In the genomic region with DNA sequence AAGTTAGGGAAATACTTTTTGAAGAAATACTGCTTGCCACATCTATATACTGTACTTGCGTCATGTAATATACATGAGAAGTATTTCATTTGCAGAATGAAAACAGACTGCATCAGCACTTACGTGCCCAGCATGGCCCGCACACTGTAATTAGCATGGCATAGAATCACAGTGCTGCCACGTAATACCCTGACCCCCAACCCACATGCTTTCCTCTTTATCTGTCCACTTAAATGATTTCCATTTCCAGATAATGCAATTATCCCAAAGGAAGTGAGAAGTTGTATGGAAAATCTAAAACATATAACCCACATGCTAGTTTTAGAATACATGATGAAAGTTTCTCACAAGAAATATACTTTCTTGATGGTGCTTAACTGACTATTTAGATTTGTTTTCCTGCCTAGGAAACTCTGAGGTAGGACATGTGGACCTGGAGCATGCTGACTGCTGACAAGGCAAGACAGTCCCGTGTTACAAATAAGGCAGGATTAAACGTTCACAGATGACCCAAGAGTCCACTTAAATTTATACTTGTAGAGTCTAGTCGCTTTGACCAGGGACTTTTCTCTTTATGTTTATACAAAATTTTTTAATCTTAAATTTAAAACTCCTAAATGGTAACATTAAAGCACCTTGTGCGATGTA, we compare ENCODE assay signal across 28 cellular contexts. TPM values are rescaled to one million over a fixed set of nuclear protein-coding genes. Genes with fewer than 3 reads are reported as not detected.
DNase-seq lines count a peak whose midpoint lies in the region; ATAC-seq, FAIRE-seq and TF ChIP-seq lines count a peak whose summit lies in the region.
"Had no signal": no experiment of that assay in that cellular context is flagged by ENCODE, and none has a peak within 500 bp of the region (broad histone marks: within the 10 kb centered on the region; RNA-seq: fewer than 3 reads in every experiment).

No MANE protein-coding gene starts in this region.

- intact Hi-C loops in activated B cell treated with CpG ODN at 0.5 μM for 24 hours (cut with micrococcal nuclease) = no loop called here

- H2BK15ac ChIP-seq in neuronal stem cell (ENCODE audit: low read length) = no peak overlapping the region

- no peak overlapping the region for H3K4me3 ChIP-seq in BLaER1 treated with 17β-estradiol and CSF1 and Interleukin-3, amounts not matched to agents 10 nM and 100 nM
- no peak overlapping the region for H3K4me3 ChIP-seq in neuronal stem cell (ENCODE audit: low read length in 2 of 2)
- H3K4me3 ChIP-seq: body of pancreas, heart right ventricle, prostate gland, SJSA1, tibial nerve had no signal

- no peak overlapping the region for H2AFZ ChIP-seq in neuronal stem cell (ENCODE audit: low read length)

- TF ChIP-seq POLR2A in erythroblast (IDR thresholded peaks at IDR 0.05; ENCODE audit: low read length) = no peak

- H3K27me3 Mint-ChIP-seq in activated B cell treated with CpG ODN at 0.5 μM for 24 hours = no peaks in the 10 kb centered on the region
- H3K27me3 Mint-ChIP-seq in progenitor cell of endocrine pancreas = no peaks in the 10 kb centered on the region

- H2BK12ac ChIP-seq in neuronal stem cell (ENCODE audit: low read length) = no peak overlapping the region

- H3K27ac ChIP-seq in BLaER1 treated with 17β-estradiol and CSF1 and Interleukin-3, amounts not matched to agents 10 nM and 100 nM = 0 out of 22 replicates have a peak overlapping the region, but pooled peaks of 1 of the 11 experiments have one; percentile 3
- H3K27ac ChIP-seq in neuronal stem cell (replicated peaks; ENCODE audit: low read length) = no peak overlapping the region
- H3K27ac ChIP-seq: body of pancreas, C4-2B, heart right ventricle, KMS-11, prostate gland, RWPE1, SJSA1, tibial nerve had no signal

- H3K23ac ChIP-seq in neuronal stem cell (ENCODE audit: low read depth, low read length, poor library complexity) = no peak overlapping the region

- no peak overlapping the region for H3K9ac ChIP-seq in BLaER1 treated with 17β-estradiol and CSF1 and Interleukin-3, amounts not matched to agents 10 nM and 100 nM
- H3K9ac ChIP-seq in neuronal stem cell (ENCODE audit: low read depth, low read length, poor library complexity) = no peak overlapping the region
- H3K9ac ChIP-seq: KMS-11 had no signal

- peaks cover 19 to 54% (median 37%) of the 10 kb centered on the region in 10 experiments for H3K4me1 ChIP-seq in BLaER1 treated with 17β-estradiol and CSF1 and Interleukin-3, amounts not matched to agents 10 nM and 100 nM
- peaks cover 2 to 7% of the 10 kb centered on the region in 2 donors for H3K4me1 ChIP-seq in neuronal stem cell (ENCODE audit: control insufficient read depth in 2 of 2, insufficient read depth in 1 of 2, low read depth in 1 of 2, low read length in 2 of 2)
- H3K4me1 ChIP-seq: prostate gland had no signal

- peak; percentile 24 for FAIRE-seq in GM18507 (lab: Jason Lieb, UNC)
- FAIRE-seq: H1, keratinocyte had no signal

- H3K4me3 Mint-ChIP-seq in activated B cell treated with CpG ODN at 0.5 μM for 24 hours (peak overlapping the region; percentile 38), progenitor cell of endocrine pancreas (ENCODE audit: low read depth) (no peak overlapping the region)
- H3K4me3 Mint-ChIP-seq: activated T-cell treated with anti-CD3 and anti-CD28 coated beads, Interleukin-2, amount 50 U/mL, for 72 hours; mesothelial cell of epicardium had no signal

- peaks cover 29% of the 10 kb centered on the region for H3K36me3 Mint-ChIP-seq in activated B cell treated with CpG ODN at 0.5 μM for 24 hours (ENCODE audit: low read depth)
- H3K36me3 Mint-ChIP-seq in progenitor cell of endocrine pancreas (ENCODE audit: insufficient read depth) = peaks cover 9% of the 10 kb centered on the region

- no peak overlapping the region for H3K14ac ChIP-seq in neuronal stem cell (ENCODE audit: low read length)

- no peaks in the 10 kb centered on the region for H3K79me1 ChIP-seq in neuronal stem cell (ENCODE audit: low read depth, low read length)

- no peak overlapping the region for H3K4ac ChIP-seq in neuronal stem cell (ENCODE audit: low read length)

- peaks cover 0 to 30% (median 14%) of the 10 kb centered on the region in 11 experiments; a peak in 12 of 22 replicates for H3K36me3 ChIP-seq in BLaER1 treated with 17β-estradiol and CSF1 and Interleukin-3, amounts not matched to agents 10 nM and 100 nM
- H3K36me3 ChIP-seq in neuronal stem cell (replicated peaks in 1 of 2; ENCODE audit: control insufficient read depth in 2 of 2, insufficient read depth in 2 of 2, low read length in 2 of 2) = peaks cover 2 to 40% of the 10 kb centered on the region in 2 donors
- H3K36me3 ChIP-seq: heart right ventricle, prostate gland, tibial nerve had no signal

- H3K27me3 ChIP-seq in BLaER1 treated with 17β-estradiol and CSF1 and Interleukin-3, amounts not matched to agents 10 nM and 100 nM = no peaks in the 10 kb centered on the region
- H3K27me3 ChIP-seq in neuronal stem cell (ENCODE audit: control insufficient read depth in 3 of 3, insufficient read depth in 3 of 3, low read depth in 1 of 3, low read length in 3 of 3) = no peaks in the 10 kb centered on the region
- H3K27me3 ChIP-seq: body of pancreas, heart right ventricle, SJSA1, tibial nerve had no signal

- peak overlapping the region in 10 of 11 experiments; percentile 3 to 50 (median 30); a peak in 11 of 22 replicates for H3K4me2 ChIP-seq in BLaER1 treated with 17β-estradiol and CSF1 and Interleukin-3, amounts not matched to agents 10 nM and 100 nM
- H3K4me2 ChIP-seq in neuronal stem cell (ENCODE audit: insufficient read depth, low read length, poor library complexity, severe bottlenecking) = no peak overlapping the region
- H3K4me2 ChIP-seq: KMS-11 had no signal

- no peak overlapping the region for H2AK5ac ChIP-seq in neuronal stem cell (ENCODE audit: low read depth, low read length)

- H4K8ac ChIP-seq in neuronal stem cell (ENCODE audit: low read depth, low read length) = no peak overlapping the region

- CTCF ChIA-PET in activated B cell treated with CpG ODN at 0.5 μM for 24 hours (lab: Charles Lee) = no interaction called here

- H3K4me1 Mint-ChIP-seq in activated B cell treated with CpG ODN at 0.5 μM for 24 hours (peaks cover 86% of the 10 kb centered on the region), progenitor cell of endocrine pancreas (ENCODE audit: low read depth) (peaks cover 32% of the 10 kb centered on the region)

- no peak overlapping the region for H4K91ac ChIP-seq in neuronal stem cell (ENCODE audit: low read depth, low read length, poor library complexity)

- TF ChIP-seq CTCF in activated B cell treated with CpG ODN at 0.5 μM for 24 hours (IDR thresholded peaks at IDR 0.05) (no peak), progenitor cell of endocrine pancreas (IDR thresholded peaks at IDR 0.05; ENCODE audit: unreplicated experiment) (no peak)

- H3K9me3 ChIP-seq in BLaER1 treated with 17β-estradiol and CSF1 and Interleukin-3, amounts not matched to agents 10 nM and 100 nM (replicated peaks in 1 of 11) = peaks cover 0 to 24% (median 10%) of the 10 kb centered on the region in 11 experiments; a peak in 12 of 22 replicates
- peaks cover 0 to 5% of the 10 kb centered on the region in 2 donors for H3K9me3 ChIP-seq in neuronal stem cell (replicated peaks in 1 of 2; ENCODE audit: control insufficient read depth in 2 of 2, insufficient read depth in 1 of 2, low read depth in 1 of 2, low read length in 2 of 2)
- H3K9me3 ChIP-seq: body of pancreas, heart right ventricle, prostate gland, SJSA1, tibial nerve had no signal

- H3K18ac ChIP-seq in neuronal stem cell (ENCODE audit: low read length) = no peak overlapping the region

- no CpG with 5 or more reads among the region's 8 CpGs for WGBS in neuronal stem cell (ENCODE audit: extremely low coverage in 2 of 2, insufficient read length in 2 of 2, insufficient replicate concordance in 1 of 2), 2 donors

- ATAC-seq in activated B cell treated with CpG ODN at 0.5 μM for 24 hours (ENCODE audit: low read depth) (no peak), HG03196 (IDR thresholded peaks at IDR 0.05; ENCODE audit: unreplicated experiment) (no peak)
- ATAC-seq: activated T-cell treated with anti-CD3 and anti-CD28 coated beads, Interleukin-2, amount 50 U/mL, for 72 hours; body of pancreas; heart right ventricle had no signal

- no peak overlapping the region for H2BK120ac ChIP-seq in neuronal stem cell (ENCODE audit: low read depth, low read length)

- H4K20me1 ChIP-seq in BLaER1 treated with 17β-estradiol and CSF1 and Interleukin-3, amounts not matched to agents 10 nM and 100 nM = peaks cover 0 to 36% (median 11%) of the 10 kb centered on the region in 11 experiments; a peak in 10 of 22 replicates

- POLR2A ChIA-PET in activated B cell treated with CpG ODN at 0.5 μM for 24 hours (lab: Charles Lee) = interaction anchor here (0.6 to 1.0 kb wide), 2 partner anchors 10 to 26 kb away, joined by 6 to 9 read pairs; no protein-coding TSS in a partner anchor

- H3K27ac Mint-ChIP-seq in activated B cell treated with CpG ODN at 0.5 μM for 24 hours = peak overlapping the region; percentile 76
- peak overlapping the region; percentile 42 for H3K27ac Mint-ChIP-seq in progenitor cell of endocrine pancreas
- H3K27ac Mint-ChIP-seq: activated T-cell treated with anti-CD3 and anti-CD28 coated beads, Interleukin-2, amount 50 U/mL, for 72 hours; mesothelial cell of epicardium had no signal

- H3K9me3 Mint-ChIP-seq in activated B cell treated with CpG ODN at 0.5 μM for 24 hours = no peaks in the 10 kb centered on the region
- H3K9me3 Mint-ChIP-seq in progenitor cell of endocrine pancreas (ENCODE audit: low read depth) = no peaks in the 10 kb centered on the region
- H3K9me3 Mint-ChIP-seq: activated T-cell treated with anti-CD3 and anti-CD28 coated beads, Interleukin-2, amount 50 U/mL, for 72 hours; mesothelial cell of epicardium had no signal

- no peak overlapping the region for H2BK5ac ChIP-seq in neuronal stem cell (ENCODE audit: low read length)

- DNase-seq in GM18507 (ENCODE audit: extremely low spot score, insufficient read length, low read depth) (no peak), activated B cell treated with CpG ODN at 0.5 μM for 24 hours (no peak), progenitor cell of endocrine pancreas (ENCODE audit: low spot score, unreplicated experiment) (no peak), neuronal stem cell (ENCODE audit: low spot score) (no peak), erythroblast (lab: John Stamatoyannopoulos, UW) (no peak)
- DNase-seq: activated CD4-positive, alpha-beta T cell treated with anti-CD3 and anti-CD28 coated beads, Interleukin-2, amount 50 U/mL, for 4 hours; activated naive CD4-positive, alpha-beta T cell; activated T-cell treated with anti-CD3 and anti-CD28 coated beads, Interleukin-2, amount 50 U/mL, for 72 hours; body of pancreas; cerebellar nuclear complex; foreskin melanocyte; heart right ventricle; NCI-H1436; NCI-H2081; NCI-H748 treated with DMSO at 0.1 percent for 48 hours; nucleus accumbens; stimulated activated CD4-positive, alpha-beta T cell treated with anti-CD3 and anti-CD28 coated beads, Interleukin-4, amount 100 ng/mL, for 24 hours had no signal

RNA-seq across cellular contexts. Expression of a gene that starts 12.6 kb away (rescaled TPM):
- 59.9 and 64.5 TPM in 2 replicates for total RNA-seq in activated B cell treated with CpG ODN at 0.5 μM for 24 hours
- total RNA-seq in progenitor cell of endocrine pancreas = 37.3 and 39.2 TPM in 2 replicates
- polyA plus RNA-seq in neuronal stem cell (2013, experiment 1 of 2) = 27.6 TPM
- 27.7 TPM for polyA plus RNA-seq in neuronal stem cell (2013, experiment 2 of 2)
